19 cellular contexts compared by ENCODE assay signal in genomic region chr1:205567716-205568115, GRCh38.
DNase-seq lines count a peak whose midpoint lies in the region; ATAC-seq and TF ChIP-seq lines count a peak whose summit lies in the region.
"Had no signal": no experiment of that assay in that cellular context is flagged by ENCODE, and none has a peak within 500 bp of the region (broad histone marks: within the 10 kb centered on the region; RNA-seq: fewer than 3 reads in every experiment).

No MANE protein-coding gene starts in this region.

- H3K27me3 Mint-ChIP-seq in IgD-negative memory B cell: peaks cover 29% of the 10 kb centered on the region
- H3K27me3 Mint-ChIP-seq in chondrocyte (ENCODE audit: low read depth): peaks cover 74% of the 10 kb centered on the region
- H3K27me3 Mint-ChIP-seq in nephron progenitor cell (ENCODE audit: low read depth, poor library complexity): peaks cover 80% of the 10 kb centered on the region

- H3K4me3 Mint-ChIP-seq in IgD-negative memory B cell (peak overlapping the region in 3 of 4 donors; percentile 21 to 71 (median 70)), chondrocyte (ENCODE audit: unreplicated experiment) (no peak overlapping the region), nephron progenitor cell (peak overlapping the region; percentile 67)

- H3K9me3 Mint-ChIP-seq in IgD-negative memory B cell (peaks cover 0 to 2% (median 0%) of the 10 kb centered on the region in 3 donors), chondrocyte (ENCODE audit: low read depth) (no peaks in the 10 kb centered on the region), nephron progenitor cell (no peaks in the 10 kb centered on the region)
- H3K9me3 Mint-ChIP-seq: CD4-positive, alpha-beta memory T cell had no signal

- no peaks in the 10 kb centered on the region for H3K9me3 ChIP-seq in upper lobe of right lung
- H3K9me3 ChIP-seq: BE2C, SJCRH30 had no signal

- H3K27me3 ChIP-seq in upper lobe of right lung: peaks cover 23% of the 10 kb centered on the region

- ATAC-seq in upper lobe of right lung (no peak), HG03460 (IDR thresholded peaks at IDR 0.05; ENCODE audit: unreplicated experiment) (no peak)

- H3K4me1 Mint-ChIP-seq in IgD-negative memory B cell (peaks cover 0 to 3% (median 0%) of the 10 kb centered on the region in 3 donors), chondrocyte (ENCODE audit: low read depth) (peaks cover 3% of the 10 kb centered on the region), nephron progenitor cell (peaks cover 32% of the 10 kb centered on the region)

- intact Hi-C loops in upper lobe of right lung (cut with DNase I): no loop called here

- no peaks in the 10 kb centered on the region for H3K36me3 ChIP-seq in upper lobe of right lung
- H3K36me3 ChIP-seq: BE2C, SJCRH30 had no signal

- H3K36me3 Mint-ChIP-seq in IgD-negative memory B cell (no peaks in the 10 kb centered on the region), chondrocyte (ENCODE audit: low read depth) (no peaks in the 10 kb centered on the region), nephron progenitor cell (ENCODE audit: low read depth) (no peaks in the 10 kb centered on the region)
- H3K36me3 Mint-ChIP-seq: CD4-positive, alpha-beta memory T cell had no signal

- no peak overlapping the region for H3K27ac ChIP-seq in upper lobe of right lung
- H3K27ac ChIP-seq: GM23248, SJCRH30 had no signal

- H3K4me3 ChIP-seq in upper lobe of right lung: no peak overlapping the region
- H3K4me3 ChIP-seq: GM23248, SJCRH30 had no signal

- H3K27ac Mint-ChIP-seq in IgD-negative memory B cell (no peak overlapping the region), chondrocyte (ENCODE audit: unreplicated experiment) (no peak overlapping the region), nephron progenitor cell (no peak overlapping the region)

- no peak for TF ChIP-seq CTCF in chondrocyte (IDR thresholded peaks at IDR 0.05)
- no peak for TF ChIP-seq CTCF in nephron progenitor cell (IDR thresholded peaks at IDR 0.05)
- no peak for TF ChIP-seq CTCF in upper lobe of right lung (IDR thresholded peaks at IDR 0.05)

- H3K4me1 ChIP-seq in upper lobe of right lung: peaks cover 3% of the 10 kb centered on the region
- H3K4me1 ChIP-seq: BE2C, SJCRH30 had no signal

- peak; percentile 59 for DNase-seq in chondrocyte (ENCODE audit: low spot score)
- no peak for DNase-seq in nephron progenitor cell
- peak; percentile 32 for DNase-seq in upper lobe of right lung
- no peak for DNase-seq in GM19238 (ENCODE audit: insufficient read length, low spot score)
- DNase-seq in foreskin melanocyte: no peak
- DNase-seq: BE2C; CD4-positive, alpha-beta memory T cell; DND-41; GDM1; GM23248; NCI-H146; NCI-H345; NCI-H526 treated with DMSO at 0.1 percent for 48 hours; NK-92 treated with Interleukin-12 subunit alpha and Interleukin-12 subunit beta, amount 100 ng/mL, for 24 hours; OCI-M1; RPMI8226; SJCRH30 had no signal

Comparison
In these comparisons a context has a peak if more than half of its experiments do, and no peak if none do; other contexts are left out.
1. DNase-seq: peak in chondrocyte (single experiment) and upper lobe of right lung (single experiment); none in nephron progenitor cell (single experiment), GM19238 (single experiment) and foreskin melanocyte (single experiment).